15 cellular contexts compared by ENCODE assay signal in the genomic region with DNA sequence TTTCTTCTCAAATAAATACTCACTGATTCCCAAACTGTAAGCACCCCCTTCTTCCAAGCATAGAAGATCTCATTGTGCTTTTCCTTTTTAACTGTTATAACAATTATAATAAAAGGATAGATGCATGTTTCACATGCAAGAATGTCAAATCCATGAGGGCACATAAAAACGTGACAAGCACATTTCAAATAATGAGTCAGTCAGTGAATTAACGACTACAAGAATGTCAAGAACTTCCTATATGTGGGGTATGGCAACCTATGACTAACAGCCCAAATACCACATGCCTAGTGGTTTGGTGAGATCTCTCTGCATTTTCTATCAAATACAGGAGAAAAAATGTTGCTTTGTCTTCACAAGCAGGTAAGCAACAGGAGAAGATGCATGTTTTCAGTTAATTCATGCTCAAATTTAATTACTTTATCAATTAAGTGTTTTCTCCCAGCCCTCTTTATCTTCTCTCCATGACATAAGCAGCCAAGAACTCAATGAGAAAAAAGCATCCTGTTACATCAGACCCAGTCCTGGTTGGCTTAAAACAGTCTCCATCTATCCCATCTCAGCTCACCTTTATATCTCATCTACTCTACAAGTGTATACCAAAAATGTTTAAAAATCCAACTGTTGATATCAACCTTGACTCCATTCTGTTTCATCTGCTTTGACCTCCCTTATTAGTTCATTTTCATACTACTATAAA.
DNase-seq lines count a peak whose midpoint lies in the region; ATAC-seq and TF ChIP-seq lines count a peak whose summit lies in the region.
"Had no signal": no experiment of that assay in that cellular context is flagged by ENCODE, and none has a peak within 500 bp of the region (broad histone marks: within the 10 kb centered on the region; RNA-seq: fewer than 3 reads in every experiment).

No MANE protein-coding gene starts in this region.

- no peak overlapping the region for H2AFZ ChIP-seq in neuronal stem cell (ENCODE audit: low read length)

- intact Hi-C loops in body of pancreas (cut with DNase I): no loop called here

- H2BK12ac ChIP-seq in neuronal stem cell (ENCODE audit: low read length): no peak overlapping the region

- ATAC-seq in activated naive CD8-positive, alpha-beta T cell treated with anti-CD3 and anti-CD28 coated beads, Interleukin-2, amount 50 U/mL, for 24 hours: peak; percentile 76
- ATAC-seq in HG02798 (IDR thresholded peaks at IDR 0.05; ENCODE audit: poor library complexity, unreplicated experiment) (no peak), body of pancreas (no peak)
- ATAC-seq: left lobe of liver, T-helper 17 cell had no signal

- TF ChIP-seq CTCF in foreskin fibroblast (IDR thresholded peaks at IDR 0.05; ENCODE audit: low read depth, low read length) (no peak), body of pancreas (IDR thresholded peaks at IDR 0.05) (no peak)

- no peaks in the 10 kb centered on the region for H3K27me3 Mint-ChIP-seq in activated naive CD8-positive, alpha-beta T cell treated with anti-CD3 and anti-CD28 coated beads, Interleukin-2, amount 50 U/mL, for 24 hours
- H3K27me3 Mint-ChIP-seq in activated naive CD8-positive, alpha-beta T cell treated with anti-CD3 and anti-CD28 coated beads for 36 hours: no peaks in the 10 kb centered on the region
- H3K27me3 Mint-ChIP-seq: stimulated activated naive CD8-positive, alpha-beta T cell treated with anti-CD3 and anti-CD28 coated beads, Interleukin-15, Interleukin-2, amounts not matched to agents 100 ng/mL and 50 ng/mL, for 24 hours had no signal

- H3K9ac ChIP-seq in neuronal stem cell (ENCODE audit: low read depth, low read length, poor library complexity): no peak overlapping the region

- TF ChIP-seq POLR2A in body of pancreas (IDR thresholded peaks at IDR 0.05): no peak

- H2BK120ac ChIP-seq in neuronal stem cell (ENCODE audit: low read depth, low read length): no peak overlapping the region

- no peak overlapping the region for H3K23ac ChIP-seq in neuronal stem cell (ENCODE audit: low read depth, low read length, poor library complexity)

- H2BK5ac ChIP-seq in neuronal stem cell (ENCODE audit: low read length): no peak overlapping the region

- H2AK5ac ChIP-seq in neuronal stem cell (ENCODE audit: low read depth, low read length): no peak overlapping the region

- no peak overlapping the region for H3K18ac ChIP-seq in neuronal stem cell (ENCODE audit: low read length)

- WGBS in neuronal stem cell (ENCODE audit: extremely low coverage in 2 of 2, insufficient read length in 2 of 2, insufficient replicate concordance in 1 of 2), 2 donors: no CpG with 5 or more reads among the region's 2 CpGs
- WGBS in body of pancreas, 2 donors: 34 to 55% methylated on average over 2 of the region's 2 CpGs

- no peaks in the 10 kb centered on the region for H3K36me3 ChIP-seq in neuronal stem cell (replicated peaks in 1 of 2; ENCODE audit: control insufficient read depth in 2 of 2, insufficient read depth in 2 of 2, low read length in 2 of 2)
- no peaks in the 10 kb centered on the region for H3K36me3 ChIP-seq in body of pancreas (replicated peaks in 1 of 2; ENCODE audit: insufficient read depth in 1 of 2, low read depth in 2 of 2)
- H3K36me3 ChIP-seq: MG63 had no signal

- H3K4me2 ChIP-seq in neuronal stem cell (ENCODE audit: insufficient read depth, low read length, poor library complexity, severe bottlenecking): no peak overlapping the region

- H3K4me3 Mint-ChIP-seq in activated naive CD8-positive, alpha-beta T cell treated with anti-CD3 and anti-CD28 coated beads, Interleukin-2, amount 50 U/mL, for 24 hours: no peak overlapping the region
- no peak overlapping the region for H3K4me3 Mint-ChIP-seq in activated naive CD8-positive, alpha-beta T cell treated with anti-CD3 and anti-CD28 coated beads for 36 hours
- H3K4me3 Mint-ChIP-seq: stimulated activated naive CD8-positive, alpha-beta T cell treated with anti-CD3 and anti-CD28 coated beads, Interleukin-15, Interleukin-2, amounts not matched to agents 100 ng/mL and 50 ng/mL, for 24 hours; T-helper 17 cell had no signal

- no peak overlapping the region for H4K8ac ChIP-seq in neuronal stem cell (ENCODE audit: low read depth, low read length)

- no peaks in the 10 kb centered on the region for H3K4me1 ChIP-seq in neuronal stem cell (ENCODE audit: control insufficient read depth in 2 of 2, insufficient read depth in 1 of 2, low read depth in 1 of 2, low read length in 2 of 2)
- no peaks in the 10 kb centered on the region for H3K4me1 ChIP-seq in body of pancreas

- H2BK15ac ChIP-seq in neuronal stem cell (ENCODE audit: low read length): no peak overlapping the region

- H3K27ac ChIP-seq in neuronal stem cell (replicated peaks; ENCODE audit: low read length) (no peak overlapping the region), body of pancreas (no peak overlapping the region)
- H3K27ac ChIP-seq: C4-2B had no signal

- H3K4ac ChIP-seq in neuronal stem cell (ENCODE audit: low read length): no peak overlapping the region

- no peaks in the 10 kb centered on the region for H3K79me1 ChIP-seq in neuronal stem cell (ENCODE audit: low read depth, low read length)

- H4K91ac ChIP-seq in neuronal stem cell (ENCODE audit: low read depth, low read length, poor library complexity): no peak overlapping the region

- H3K36me3 Mint-ChIP-seq in activated naive CD8-positive, alpha-beta T cell treated with anti-CD3 and anti-CD28 coated beads, Interleukin-2, amount 50 U/mL, for 24 hours (ENCODE audit: low read depth): no peaks in the 10 kb centered on the region
- no peaks in the 10 kb centered on the region for H3K36me3 Mint-ChIP-seq in activated naive CD8-positive, alpha-beta T cell treated with anti-CD3 and anti-CD28 coated beads for 36 hours

- no peak for DNase-seq in activated naive CD8-positive, alpha-beta T cell treated with anti-CD3 and anti-CD28 coated beads, Interleukin-2, amount 50 U/mL, for 24 hours
- no peak for DNase-seq in activated naive CD8-positive, alpha-beta T cell treated with anti-CD3 and anti-CD28 coated beads for 36 hours
- DNase-seq in SW480 (ENCODE audit: low spot score) (peak; percentile 71), foreskin fibroblast (peak; percentile 65 to 84), stromal cell of bone marrow (ENCODE audit: low read depth) (peak; percentile 39), neuronal stem cell (ENCODE audit: low spot score) (no peak), body of pancreas (no peak)
- DNase-seq: amygdala; MG63; stimulated activated CD4-positive, alpha-beta T cell treated with anti-CD3 and anti-CD28 coated beads, Interleukin-2, amount 100 ng/mL, for 24 hours; T-helper 17 cell had no signal

- no peak overlapping the region for H3K27ac Mint-ChIP-seq in activated naive CD8-positive, alpha-beta T cell treated with anti-CD3 and anti-CD28 coated beads, Interleukin-2, amount 50 U/mL, for 24 hours
- no peak overlapping the region for H3K27ac Mint-ChIP-seq in activated naive CD8-positive, alpha-beta T cell treated with anti-CD3 and anti-CD28 coated beads for 36 hours
- H3K27ac Mint-ChIP-seq: stimulated activated naive CD8-positive, alpha-beta T cell treated with anti-CD3 and anti-CD28 coated beads, Interleukin-15, Interleukin-2, amounts not matched to agents 100 ng/mL and 50 ng/mL, for 24 hours; T-helper 17 cell had no signal

- H3K27me3 ChIP-seq in neuronal stem cell (ENCODE audit: control insufficient read depth in 3 of 3, insufficient read depth in 3 of 3, low read depth in 1 of 3, low read length in 3 of 3): no peaks in the 10 kb centered on the region
- H3K27me3 ChIP-seq in body of pancreas: no peaks in the 10 kb centered on the region
- H3K27me3 ChIP-seq: MG63 had no signal

- H3K4me3 ChIP-seq in foreskin fibroblast (ENCODE audit: low read depth in 1 of 2, low read length in 2 of 2) (no peak overlapping the region), neuronal stem cell (ENCODE audit: low read length in 2 of 2) (no peak overlapping the region), body of pancreas (no peak overlapping the region)
- H3K4me3 ChIP-seq: MG63 had no signal

- H3K9me3 Mint-ChIP-seq in activated naive CD8-positive, alpha-beta T cell treated with anti-CD3 and anti-CD28 coated beads, Interleukin-2, amount 50 U/mL, for 24 hours: no peaks in the 10 kb centered on the region
- H3K9me3 Mint-ChIP-seq in activated naive CD8-positive, alpha-beta T cell treated with anti-CD3 and anti-CD28 coated beads for 36 hours: no peaks in the 10 kb centered on the region
- H3K9me3 Mint-ChIP-seq: stimulated activated naive CD8-positive, alpha-beta T cell treated with anti-CD3 and anti-CD28 coated beads, Interleukin-15, Interleukin-2, amounts not matched to agents 100 ng/mL and 50 ng/mL, for 24 hours had no signal

- H3K14ac ChIP-seq in neuronal stem cell (ENCODE audit: low read length): no peak overlapping the region

- H3K4me1 Mint-ChIP-seq in activated naive CD8-positive, alpha-beta T cell treated with anti-CD3 and anti-CD28 coated beads, Interleukin-2, amount 50 U/mL, for 24 hours: no peaks in the 10 kb centered on the region
- H3K4me1 Mint-ChIP-seq in activated naive CD8-positive, alpha-beta T cell treated with anti-CD3 and anti-CD28 coated beads for 36 hours: no peaks in the 10 kb centered on the region

- H3K9me3 ChIP-seq in neuronal stem cell (replicated peaks in 1 of 2; ENCODE audit: control insufficient read depth in 2 of 2, insufficient read depth in 1 of 2, low read depth in 1 of 2, low read length in 2 of 2) (no peaks in the 10 kb centered on the region), body of pancreas (no peaks in the 10 kb centered on the region)
- H3K9me3 ChIP-seq: MG63 had no signal

Comparison
In these comparisons a context has a peak if more than half of its experiments do, and no peak if none do; other contexts are left out.
1. DNase-seq: peak in SW480 (single experiment), foreskin fibroblast (2 of 2) and stromal cell of bone marrow (single experiment); none in activated naive CD8-positive, alpha-beta T cell treated with anti-CD3 and anti-CD28 coated beads, Interleukin-2, amount 50 U/mL, for 24 hours (single experiment), activated naive CD8-positive, alpha-beta T cell treated with anti-CD3 and anti-CD28 coated beads for 36 hours (single experiment), neuronal stem cell (single experiment) and body of pancreas (0 of 4).